19 cellular contexts compared by ENCODE assay signal in genomic region chr7:158027646-158028045, GRCh38.
"Had no signal": no experiment of that assay in that cellular context is flagged by ENCODE, and none has a peak within 500 bp of the region (broad histone marks: within the 10 kb centered on the region; RNA-seq: fewer than 3 reads in every experiment).

No MANE protein-coding gene starts in this region.

- H3K27ac Mint-ChIP-seq: memory B cell, naive B cell had no signal

- H3K4me1 ChIP-seq: breast epithelium, esophagus squamous epithelium, gastroesophageal sphincter, lower lobe of right lung, prostate gland, tibial artery had no signal

- H3K4me1 Mint-ChIP-seq: memory B cell, naive B cell had no signal

- DNase-seq: central memory CD4-positive, alpha-beta T cell; cortex of kidney; effector memory CD4-positive, alpha-beta T cell; esophagus squamous epithelium; foreskin fibroblast; glutamatergic neuron; lower lobe of right lung; naive B cell; nucleus accumbens; ovary; stimulated activated CD4-positive, alpha-beta T cell treated with anti-CD3 and anti-CD28 coated beads, Interleukin-2, amount 100 ng/mL, for 48 hours; stimulated activated naive CD4-positive, alpha-beta T cell treated with Interleukin-2 at 50 U/mL for 16 hours had no signal

- H3K9me3 ChIP-seq: breast epithelium, esophagus squamous epithelium, gastroesophageal sphincter, lower lobe of right lung, ovary, prostate gland, tibial artery had no signal

- H3K4me3 ChIP-seq: breast epithelium, esophagus squamous epithelium, gastroesophageal sphincter, lower lobe of right lung, ovary, prostate gland, smooth muscle cell, tibial artery had no signal

- H3K27me3 ChIP-seq: breast epithelium, esophagus squamous epithelium, ovary had no signal

- H3K27ac ChIP-seq: breast epithelium, esophagus squamous epithelium, gastroesophageal sphincter, lower lobe of right lung, ovary, prostate gland, tibial artery had no signal

- H3K36me3 ChIP-seq: breast epithelium, esophagus squamous epithelium, gastroesophageal sphincter, lower lobe of right lung, ovary, prostate gland, tibial artery had no signal

- H3K9me3 Mint-ChIP-seq: memory B cell, neural crest cell had no signal

- H3K4me3 Mint-ChIP-seq: memory B cell, naive B cell, neural crest cell had no signal

- ATAC-seq: gastroesophageal sphincter had no signal

- H3K36me3 Mint-ChIP-seq: memory B cell had no signal
